ENCODE assay signal across 8 cellular contexts in the genomic region with DNA sequence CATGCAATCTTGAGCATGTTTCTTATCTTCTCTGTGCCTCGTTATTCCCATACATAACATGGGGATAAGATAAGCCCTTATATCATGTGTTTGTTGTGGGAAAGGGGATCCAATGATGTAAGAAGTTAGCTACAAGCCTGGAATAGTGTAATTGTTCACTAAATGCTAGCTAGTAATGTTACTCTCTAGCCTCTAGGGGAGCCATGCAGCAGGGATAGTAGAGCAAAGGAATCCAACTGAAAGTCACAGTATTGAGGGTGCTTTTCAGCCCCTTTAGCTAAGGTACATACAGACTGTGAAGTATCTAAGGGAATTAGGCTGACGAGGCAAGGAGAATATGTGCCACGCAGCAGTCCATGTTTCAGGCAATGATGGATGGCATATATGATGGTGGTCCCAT. TPM values are rescaled to one million over a fixed set of nuclear protein-coding genes. Genes with fewer than 3 reads are reported as not detected.
A peak's percentile ranks its signal among the peaks of the same experiment; 100 is the strongest.
DNase-seq lines count a peak whose midpoint lies in the region; ATAC-seq and TF ChIP-seq lines count a peak whose summit lies in the region.

No MANE protein-coding gene starts in this region.

- CTCF ChIA-PET in A673 (lab: Charles Lee), result interaction anchor here (0.5 to 2.5 kb wide), 7 partner anchors 16 to 288 kb away, joined by 3 to 23 read pairs (median 4); no protein-coding TSS in a partner anchor
- CTCF ChIA-PET in Panc1 (lab: Charles Lee), result interaction anchor here (0.6 to 1.0 kb wide), 3 partner anchors 8 to 264 kb away, joined by 3 to 4 read pairs (median 4); no protein-coding TSS in a partner anchor

- H3K4me1 ChIP-seq in A673 (ENCODE audit: insufficient read depth, low read length, poor library complexity, severe bottlenecking), result no peaks in the 10 kb centered on the region
- H3K4me1 ChIP-seq in Panc1 (ENCODE audit: control insufficient read depth, insufficient read depth, low read length), result no peaks in the 10 kb centered on the region
- H3K4me1 ChIP-seq in upper lobe of left lung, result no peaks in the 10 kb centered on the region

- DNase-seq in A673 (ENCODE audit: low spot score) (peak; percentile 63), GM10266 (ENCODE audit: extremely low spot score) (no peak), Panc1 (ENCODE audit: low read depth, low spot score) (no peak), foreskin fibroblast (peak in 1 of 2 donors; percentile 46), kidney glomerular epithelial cell (lab: John Stamatoyannopoulos, UW) (no peak), upper lobe of left lung (no peak)
- DNase-seq in activated effector memory CD4-positive, alpha-beta T cell treated with anti-CD3 and anti-CD28 coated beads, Interleukin-2, amount 50 U/mL, for 16 hours, result no peak

- no peak for TF ChIP-seq EP300 in upper lobe of left lung (IDR thresholded peaks at IDR 0.05)

- H3K27me3 ChIP-seq in A673 (replicated peaks; ENCODE audit: insufficient read depth, low read depth, low read length, poor library complexity) (no peaks in the 10 kb centered on the region), Panc1 (ENCODE audit: control insufficient read depth, insufficient read depth, low read length) (peaks cover 6% of the 10 kb centered on the region; the same call in 1 of the 2 replicates), upper lobe of left lung (no peaks in the 10 kb centered on the region)

- H3K9me3 ChIP-seq in A673 (ENCODE audit: low read depth, low read length, poor library complexity, severe bottlenecking) (no peaks in the 10 kb centered on the region), Panc1 (ENCODE audit: control insufficient read depth, insufficient read depth, low read depth, low read length) (no peaks in the 10 kb centered on the region), upper lobe of left lung (no peaks in the 10 kb centered on the region)

- ATAC-seq in Panc1 (peak; percentile 77; the same call in 1 of the 2 replicates), upper lobe of left lung (ENCODE audit: low FRiP score in 2 of 2) (no peak), GM18909 (IDR thresholded peaks at IDR 0.05; ENCODE audit: poor library complexity, unreplicated experiment) (no peak)

- no peaks in the 10 kb centered on the region for H3K36me3 ChIP-seq in A673 (ENCODE audit: insufficient read depth, low read length, poor library complexity, severe bottlenecking)
- no peaks in the 10 kb centered on the region for H3K36me3 ChIP-seq in Panc1 (ENCODE audit: control insufficient read depth, insufficient read depth, low read length)
- no peaks in the 10 kb centered on the region for H3K36me3 ChIP-seq in upper lobe of left lung

- in situ Hi-C loops in Panc1 (cut with HindIII; ENCODE audit: low pct_unique_long_range_greater_than_20kb, low sequenced_read_pairs), result no loop called here

- intact Hi-C loops in A673 (cut with micrococcal nuclease; ENCODE audit: unreplicated experiment) (loop anchor here (5.0 kb wide), 3 partner anchors 216 to 446 kb away; no protein-coding TSS in a partner anchor), Panc1 (cut with micrococcal nuclease; ENCODE audit: unreplicated experiment) (loop anchor here (5.0 to 10.0 kb wide), 4 partner anchors 62 to 446 kb away; no protein-coding TSS in a partner anchor)

- H3K27ac ChIP-seq in A673 (ENCODE audit: low read depth, low read length, poor library complexity, severe bottlenecking) (no peak overlapping the region), Panc1 (ENCODE audit: low read length) (no peak overlapping the region), upper lobe of left lung (no peak overlapping the region)

- no peak overlapping the region for H3K4me3 ChIP-seq in A673 (ENCODE audit: low read depth, low read length, poor library complexity, severe bottlenecking)
- H3K4me3 ChIP-seq in Panc1 (ENCODE audit: low read depth in 2 of 2, low read length in 2 of 2), result no peak overlapping the region
- no peak overlapping the region for H3K4me3 ChIP-seq in foreskin fibroblast (ENCODE audit: low read depth in 1 of 2, low read length in 2 of 2)
- no peak overlapping the region for H3K4me3 ChIP-seq in upper lobe of left lung

- 65 to 76% methylated on average over 3 of the region's 3 CpGs for WGBS in upper lobe of left lung, 2 donors

- TF ChIP-seq CTCF in A673 (conservative IDR thresholded peaks at IDR 0.05; ENCODE audit: low read depth, low read length) (peak; percentile 71), GM10266 (IDR thresholded peaks at IDR 0.05; ENCODE audit: control insufficient read depth, insufficient read depth, low read depth, missing control alignments) (peak; percentile 21), Panc1 (IDR thresholded peaks at IDR 0.05) (peak; percentile 78), foreskin fibroblast (IDR thresholded peaks at IDR 0.05; ENCODE audit: low read depth, low read length) (peak; percentile 63), upper lobe of left lung (IDR thresholded peaks at IDR 0.05) (peak in 3 of 6 experiments; percentile 11 to 37 (median 17))

- no TSS peak for BruUV-seq in A673 (replicated peaks; lab: Mats Ljungman, UMichigan)
- BruUV-seq in Panc1 (replicated peaks; lab: Mats Ljungman, UMichigan), result no TSS peak

- POLR2A ChIA-PET in A673 (lab: Charles Lee; ENCODE audit: low non-redundant PET) (interaction anchor here (0.6 kb wide), 1 partner anchor 439 kb away, joined by 3 read pairs; no protein-coding TSS in a partner anchor), Panc1 (lab: Charles Lee) (interaction anchor here (0.6 kb wide), 1 partner anchor 216 kb away, joined by 4 read pairs; no protein-coding TSS in a partner anchor)

- no peak for TF ChIP-seq POLR2A in upper lobe of left lung (IDR thresholded peaks at IDR 0.05)

RNA-seq across cellular contexts. Expression of gene IL23R, which starts 46.9 kb away (rescaled TPM):
- not detected in 2 replicates for total RNA-seq in A673 (2021)
- not detected for total RNA-seq in Panc1 (2021; ENCODE audit: unreplicated experiment)
- polyA plus RNA-seq in Panc1 (2012; ENCODE audit: insufficient read length), result not detected
- under 1 TPM in 4 of 6 donors, not detected in 2; 0.29 to 0.79 (median 0.37) TPM for total RNA-seq in upper lobe of left lung
